In genomic region chr6:99568103-99568933, GRCh38 we compare ENCODE assay signal across 1 cellular context.
TF ChIP-seq lines count a peak whose summit lies in the region.

A gene with protein sequence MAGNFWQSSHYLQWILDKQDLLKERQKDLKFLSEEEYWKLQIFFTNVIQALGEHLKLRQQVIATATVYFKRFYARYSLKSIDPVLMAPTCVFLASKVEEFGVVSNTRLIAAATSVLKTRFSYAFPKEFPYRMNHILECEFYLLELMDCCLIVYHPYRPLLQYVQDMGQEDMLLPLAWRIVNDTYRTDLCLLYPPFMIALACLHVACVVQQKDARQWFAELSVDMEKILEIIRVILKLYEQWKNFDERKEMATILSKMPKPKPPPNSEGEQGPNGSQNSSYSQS (minus strand): TSS chr6:99568660. CDS start chr6:99568527, 133 bp downstream.

TF ChIP-seq in HepG2, 621 proteins besides CTCF, POLR2A, EP300 and RAD21 (continued from another document and continues in another):
- TF ChIP-seq, protein P1, sequence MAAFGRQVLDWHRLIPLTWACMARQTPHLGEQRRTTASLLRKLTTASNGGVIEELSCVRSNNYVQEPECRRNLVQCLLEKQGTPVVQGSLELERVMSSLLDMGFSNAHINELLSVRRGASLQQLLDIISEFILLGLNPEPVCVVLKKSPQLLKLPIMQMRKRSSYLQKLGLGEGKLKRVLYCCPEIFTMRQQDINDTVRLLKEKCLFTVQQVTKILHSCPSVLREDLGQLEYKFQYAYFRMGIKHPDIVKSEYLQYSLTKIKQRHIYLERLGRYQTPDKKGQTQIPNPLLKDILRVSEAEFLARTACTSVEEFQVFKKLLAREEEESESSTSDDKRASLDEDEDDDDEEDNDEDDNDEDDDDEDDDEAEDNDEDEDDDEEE (CRISPR knock-in tag; IDR thresholded peaks at IDR 0.05): no peak; the same call in 1 of the 2 replicates
- TF ChIP-seq KLF11 (CRISPR knock-in tag; IDR thresholded peaks at IDR 0.05): peak; percentile 69; the same call in 1 of the 2 replicates
- TF ChIP-seq NR0B2 (CRISPR knock-in tag; IDR thresholded peaks at IDR 0.05): 0 out of 2 replicates have a peak, but pooled peaks have one; percentile 65
- peak; percentile 81 for TF ChIP-seq AGO2 (optimal IDR thresholded peaks at IDR 0.05; ENCODE audit: low read depth, low read length)
- TF ChIP-seq, protein P2, sequence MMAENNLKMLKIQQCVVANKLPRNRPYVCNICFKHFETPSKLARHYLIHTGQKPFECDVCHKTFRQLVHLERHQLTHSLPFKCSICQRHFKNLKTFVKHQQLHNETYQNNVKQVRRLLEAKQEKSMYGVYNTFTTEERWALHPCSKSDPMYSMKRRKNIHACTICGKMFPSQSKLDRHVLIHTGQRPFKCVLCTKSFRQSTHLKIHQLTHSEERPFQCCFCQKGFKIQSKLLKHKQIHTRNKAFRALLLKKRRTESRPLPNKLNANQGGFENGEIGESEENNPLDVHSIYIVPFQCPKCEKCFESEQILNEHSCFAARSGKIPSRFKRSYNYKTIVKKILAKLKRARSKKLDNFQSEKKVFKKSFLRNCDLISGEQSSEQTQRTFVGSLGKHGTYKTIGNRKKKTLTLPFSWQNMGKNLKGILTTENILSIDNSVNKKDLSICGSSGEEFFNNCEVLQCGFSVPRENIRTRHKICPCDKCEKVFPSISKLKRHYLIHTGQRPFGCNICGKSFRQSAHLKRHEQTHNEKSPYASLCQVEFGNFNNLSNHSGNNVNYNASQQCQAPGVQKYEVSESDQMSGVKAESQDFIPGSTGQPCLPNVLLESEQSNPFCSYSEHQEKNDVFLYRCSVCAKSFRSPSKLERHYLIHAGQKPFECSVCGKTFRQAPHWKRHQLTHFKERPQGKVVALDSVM (CRISPR knock-in tag; IDR thresholded peaks at IDR 0.05): peak; percentile 63; the same call in 1 of the 2 replicates
- 0 out of 2 replicates have a peak, but pooled peaks have one; percentile 72 for TF ChIP-seq MED13 (CRISPR knock-in tag; IDR thresholded peaks at IDR 0.05)
- TF ChIP-seq, protein P3, sequence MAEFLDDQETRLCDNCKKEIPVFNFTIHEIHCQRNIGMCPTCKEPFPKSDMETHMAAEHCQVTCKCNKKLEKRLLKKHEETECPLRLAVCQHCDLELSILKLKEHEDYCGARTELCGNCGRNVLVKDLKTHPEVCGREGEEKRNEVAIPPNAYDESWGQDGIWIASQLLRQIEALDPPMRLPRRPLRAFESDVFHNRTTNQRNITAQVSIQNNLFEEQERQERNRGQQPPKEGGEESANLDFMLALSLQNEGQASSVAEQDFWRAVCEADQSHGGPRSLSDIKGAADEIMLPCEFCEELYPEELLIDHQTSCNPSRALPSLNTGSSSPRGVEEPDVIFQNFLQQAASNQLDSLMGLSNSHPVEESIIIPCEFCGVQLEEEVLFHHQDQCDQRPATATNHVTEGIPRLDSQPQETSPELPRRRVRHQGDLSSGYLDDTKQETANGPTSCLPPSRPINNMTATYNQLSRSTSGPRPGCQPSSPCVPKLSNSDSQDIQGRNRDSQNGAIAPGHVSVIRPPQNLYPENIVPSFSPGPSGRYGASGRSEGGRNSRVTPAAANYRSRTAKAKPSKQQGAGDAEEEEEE (CRISPR knock-in tag; IDR thresholded peaks at IDR 0.05; ENCODE audit: borderline replicate concordance): no peak; the same call in 1 of the 2 replicates
- peak; percentile 79 for TF ChIP-seq NCOA2 (CRISPR knock-in tag; IDR thresholded peaks at IDR 0.05)
- peak; percentile 67; the same call in 1 of the 2 replicates for TF ChIP-seq RCOR2 (CRISPR knock-in tag; IDR thresholded peaks at IDR 0.05)
- no peak for TF ChIP-seq NPAS2 (CRISPR knock-in tag; IDR thresholded peaks at IDR 0.05; ENCODE audit: borderline replicate concordance)
- no peak for TF ChIP-seq NBN (conservative IDR thresholded peaks at IDR 0.05)
- no peak for TF ChIP-seq ZNF564 (CRISPR knock-in tag; IDR thresholded peaks at IDR 0.05)
- peak; percentile 99; the same call in 1 of the 2 replicates for TF ChIP-seq KMT2A (CRISPR knock-in tag; IDR thresholded peaks at IDR 0.05)
- TF ChIP-seq SYNCRIP (IDR thresholded peaks at IDR 0.05; ENCODE audit: insufficient read depth, low read depth, low read length): no peak
- TF ChIP-seq ZNF264 (CRISPR knock-in tag; IDR thresholded peaks at IDR 0.05): peak; percentile 90
- no peak for TF ChIP-seq WIZ (CRISPR knock-in tag; IDR thresholded peaks at IDR 0.05)
- TF ChIP-seq SOX5 (CRISPR knock-in tag; IDR thresholded peaks at IDR 0.05; ENCODE audit: borderline replicate concordance): peak; percentile 69; the same call in 1 of the 2 replicates
- no peak for TF ChIP-seq MTF2 (CRISPR knock-in tag; IDR thresholded peaks at IDR 0.05; ENCODE audit: borderline replicate concordance)
- TF ChIP-seq, protein P4, sequence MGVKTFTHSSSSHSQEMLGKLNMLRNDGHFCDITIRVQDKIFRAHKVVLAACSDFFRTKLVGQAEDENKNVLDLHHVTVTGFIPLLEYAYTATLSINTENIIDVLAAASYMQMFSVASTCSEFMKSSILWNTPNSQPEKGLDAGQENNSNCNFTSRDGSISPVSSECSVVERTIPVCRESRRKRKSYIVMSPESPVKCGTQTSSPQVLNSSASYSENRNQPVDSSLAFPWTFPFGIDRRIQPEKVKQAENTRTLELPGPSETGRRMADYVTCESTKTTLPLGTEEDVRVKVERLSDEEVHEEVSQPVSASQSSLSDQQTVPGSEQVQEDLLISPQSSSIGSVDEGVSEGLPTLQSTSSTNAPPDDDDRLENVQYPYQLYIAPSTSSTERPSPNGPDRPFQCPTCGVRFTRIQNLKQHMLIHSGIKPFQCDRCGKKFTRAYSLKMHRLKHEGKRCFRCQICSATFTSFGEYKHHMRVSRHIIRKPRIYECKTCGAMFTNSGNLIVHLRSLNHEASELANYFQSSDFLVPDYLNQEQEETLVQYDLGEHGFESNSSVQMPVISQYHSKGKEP (CRISPR knock-in tag; IDR thresholded peaks at IDR 0.05): no peak
- TF ChIP-seq ZEB1 (IDR thresholded peaks at IDR 0.05; ENCODE audit: insufficient replicate concordance, low read depth): peak; percentile 30
- TF ChIP-seq KLF12 (CRISPR knock-in tag; IDR thresholded peaks at IDR 0.05; ENCODE audit: borderline replicate concordance): peak; percentile 75; the same call in 1 of the 2 replicates
- no peak; the same call in 1 of the 2 replicates for TF ChIP-seq CSRNP2 (CRISPR knock-in tag; conservative IDR thresholded peaks at IDR 0.05; ENCODE audit: low read depth)
- peak; percentile 97 for TF ChIP-seq ERF (CRISPR knock-in tag; IDR thresholded peaks at IDR 0.05)
- TF ChIP-seq, protein P5, sequence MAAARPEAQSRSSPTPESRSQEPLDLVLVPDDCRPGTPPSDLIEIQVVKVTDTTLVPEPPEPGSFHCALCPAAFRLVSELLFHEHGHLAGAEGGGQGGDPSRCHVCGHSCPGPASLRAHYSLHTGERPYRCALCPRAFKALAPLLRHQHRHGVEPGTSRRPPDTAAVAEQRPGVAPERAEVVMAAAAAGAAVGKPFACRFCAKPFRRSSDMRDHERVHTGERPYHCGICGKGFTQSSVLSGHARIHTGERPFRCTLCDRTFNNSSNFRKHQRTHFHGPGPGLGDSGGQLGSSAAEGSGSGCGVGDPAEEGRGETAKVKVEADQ (CRISPR knock-in tag; IDR thresholded peaks at IDR 0.05; ENCODE audit: borderline replicate concordance): 0 out of 2 replicates have a peak, but pooled peaks have one; percentile 40
- TF ChIP-seq SP1 (IDR thresholded peaks at IDR 0.05): no peak
- peak; percentile 83 for TF ChIP-seq SP1 (CRISPR knock-in tag; IDR thresholded peaks at IDR 0.05)
- TF ChIP-seq ZNF143 (CRISPR knock-in tag; IDR thresholded peaks at IDR 0.05): peak; percentile 62
- no peak for TF ChIP-seq ZFYVE20 (CRISPR knock-in tag; IDR thresholded peaks at IDR 0.05; ENCODE audit: borderline replicate concordance, low read depth)
- peak; percentile 54; the same call in 1 of the 2 replicates for TF ChIP-seq HNRNPL (IDR thresholded peaks at IDR 0.05; ENCODE audit: low read depth, low read length)
- TF ChIP-seq ELF4 (CRISPR knock-in tag; IDR thresholded peaks at IDR 0.05; ENCODE audit: borderline replicate concordance): no peak
- TF ChIP-seq ZMAT5 (CRISPR knock-in tag; IDR thresholded peaks at IDR 0.05; ENCODE audit: borderline replicate concordance, low read depth): no peak
- TF ChIP-seq ZNF615 (CRISPR knock-in tag; IDR thresholded peaks at IDR 0.05; ENCODE audit: borderline replicate concordance): no peak
- TF ChIP-seq ZNF343 (CRISPR knock-in tag; IDR thresholded peaks at IDR 0.05): peak; percentile 94
- peak; percentile 66; the same call in 1 of the 2 replicates for TF ChIP-seq FOXK1 (CRISPR knock-in tag; IDR thresholded peaks at IDR 0.05; ENCODE audit: borderline replicate concordance, low read depth)
- TF ChIP-seq, protein P6, sequence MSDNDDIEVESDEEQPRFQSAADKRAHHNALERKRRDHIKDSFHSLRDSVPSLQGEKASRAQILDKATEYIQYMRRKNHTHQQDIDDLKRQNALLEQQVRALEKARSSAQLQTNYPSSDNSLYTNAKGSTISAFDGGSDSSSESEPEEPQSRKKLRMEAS (IDR thresholded peaks at IDR 0.05): peak; percentile 87
- no peak for TF ChIP-seq ZNF10 (CRISPR knock-in tag; IDR thresholded peaks at IDR 0.05; ENCODE audit: borderline replicate concordance, low read depth)
- peak; percentile 67 for TF ChIP-seq ZNF768 (CRISPR knock-in tag; IDR thresholded peaks at IDR 0.05)
- peak; percentile 94 for TF ChIP-seq RBFOX2 (IDR thresholded peaks at IDR 0.05; ENCODE audit: low read depth, low read length)
- TF ChIP-seq, protein P7, sequence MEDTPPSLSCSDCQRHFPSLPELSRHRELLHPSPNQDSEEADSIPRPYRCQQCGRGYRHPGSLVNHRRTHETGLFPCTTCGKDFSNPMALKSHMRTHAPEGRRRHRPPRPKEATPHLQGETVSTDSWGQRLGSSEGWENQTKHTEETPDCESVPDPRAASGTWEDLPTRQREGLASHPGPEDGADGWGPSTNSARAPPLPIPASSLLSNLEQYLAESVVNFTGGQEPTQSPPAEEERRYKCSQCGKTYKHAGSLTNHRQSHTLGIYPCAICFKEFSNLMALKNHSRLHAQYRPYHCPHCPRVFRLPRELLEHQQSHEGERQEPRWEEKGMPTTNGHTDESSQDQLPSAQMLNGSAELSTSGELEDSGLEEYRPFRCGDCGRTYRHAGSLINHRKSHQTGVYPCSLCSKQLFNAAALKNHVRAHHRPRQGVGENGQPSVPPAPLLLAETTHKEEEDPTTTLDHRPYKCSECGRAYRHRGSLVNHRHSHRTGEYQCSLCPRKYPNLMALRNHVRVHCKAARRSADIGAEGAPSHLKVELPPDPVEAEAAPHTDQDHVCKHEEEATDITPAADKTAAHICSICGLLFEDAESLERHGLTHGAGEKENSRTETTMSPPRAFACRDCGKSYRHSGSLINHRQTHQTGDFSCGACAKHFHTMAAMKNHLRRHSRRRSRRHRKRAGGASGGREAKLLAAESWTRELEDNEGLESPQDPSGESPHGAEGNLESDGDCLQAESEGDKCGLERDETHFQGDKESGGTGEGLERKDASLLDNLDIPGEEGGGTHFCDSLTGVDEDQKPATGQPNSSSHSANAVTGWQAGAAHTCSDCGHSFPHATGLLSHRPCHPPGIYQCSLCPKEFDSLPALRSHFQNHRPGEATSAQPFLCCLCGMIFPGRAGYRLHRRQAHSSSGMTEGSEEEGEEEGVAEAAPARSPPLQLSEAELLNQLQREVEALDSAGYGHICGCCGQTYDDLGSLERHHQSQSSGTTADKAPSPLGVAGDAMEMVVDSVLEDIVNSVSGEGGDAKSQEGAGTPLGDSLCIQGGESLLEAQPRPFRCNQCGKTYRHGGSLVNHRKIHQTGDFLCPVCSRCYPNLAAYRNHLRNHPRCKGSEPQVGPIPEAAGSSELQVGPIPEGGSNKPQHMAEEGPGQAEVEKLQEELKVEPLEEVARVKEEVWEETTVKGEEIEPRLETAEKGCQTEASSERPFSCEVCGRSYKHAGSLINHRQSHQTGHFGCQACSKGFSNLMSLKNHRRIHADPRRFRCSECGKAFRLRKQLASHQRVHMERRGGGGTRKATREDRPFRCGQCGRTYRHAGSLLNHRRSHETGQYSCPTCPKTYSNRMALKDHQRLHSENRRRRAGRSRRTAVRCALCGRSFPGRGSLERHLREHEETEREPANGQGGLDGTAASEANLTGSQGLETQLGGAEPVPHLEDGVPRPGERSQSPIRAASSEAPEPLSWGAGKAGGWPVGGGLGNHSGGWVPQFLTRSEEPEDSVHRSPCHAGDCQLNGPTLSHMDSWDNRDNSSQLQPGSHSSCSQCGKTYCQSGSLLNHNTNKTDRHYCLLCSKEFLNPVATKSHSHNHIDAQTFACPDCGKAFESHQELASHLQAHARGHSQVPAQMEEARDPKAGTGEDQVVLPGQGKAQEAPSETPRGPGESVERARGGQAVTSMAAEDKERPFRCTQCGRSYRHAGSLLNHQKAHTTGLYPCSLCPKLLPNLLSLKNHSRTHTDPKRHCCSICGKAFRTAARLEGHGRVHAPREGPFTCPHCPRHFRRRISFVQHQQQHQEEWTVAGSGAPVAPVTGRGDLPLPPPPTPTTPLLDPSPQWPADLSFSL (CRISPR knock-in tag; IDR thresholded peaks at IDR 0.05): no peak
